Comparison of ENCODE assay signal across 10 cellular contexts in genomic region chr5:1789838-1790462, GRCh38. TPM values are rescaled to one million over a fixed set of nuclear protein-coding genes. Genes with fewer than 3 reads are reported as not detected.
A peak's percentile ranks its signal among the peaks of the same experiment; 100 is the strongest.
DNase-seq lines count a peak whose midpoint lies in the region; ATAC-seq and TF ChIP-seq lines count a peak whose summit lies in the region.
"Had no signal": no experiment of that assay in that cellular context is flagged by ENCODE, and none has a peak within 500 bp of the region (broad histone marks: within the 10 kb centered on the region; RNA-seq: fewer than 3 reads in every experiment).

No MANE protein-coding gene starts in this region.

- no peak overlapping the region; the same call in 1 of the 2 replicates for H3K4me3 ChIP-seq in DOHH2 (ENCODE audit: low read length)
- H3K4me3 ChIP-seq in MG63 = peak overlapping the region; percentile 1
- H3K4me3 ChIP-seq in mammary epithelial cell (replicated peaks in 1 of 3; ENCODE audit: insufficient read depth in 1 of 3, low read depth in 2 of 3, low read length in 3 of 3) = peak overlapping the region in 2 of 3 experiments; percentile 30 to 41
- H3K4me3 ChIP-seq in naive thymus-derived CD4-positive, alpha-beta T cell (ENCODE audit: low read length) = no peak overlapping the region
- no peak overlapping the region for H3K4me3 ChIP-seq in body of pancreas

- peaks cover 31% of the 10 kb centered on the region for H3F3A ChIP-seq in DOHH2 (ENCODE audit: control insufficient read depth, insufficient read depth)

- H3K36me3 ChIP-seq in DOHH2 (ENCODE audit: control insufficient read depth, low read length) = peaks cover 19% of the 10 kb centered on the region
- peaks cover 7% of the 10 kb centered on the region for H3K36me3 ChIP-seq in MG63
- no peaks in the 10 kb centered on the region for H3K36me3 ChIP-seq in mammary epithelial cell (ENCODE audit: insufficient read depth, low read length)
- H3K36me3 ChIP-seq in naive thymus-derived CD4-positive, alpha-beta T cell (ENCODE audit: control insufficient read depth in 2 of 3, insufficient read depth in 3 of 3, low read length in 3 of 3) = no peaks in the 10 kb centered on the region
- no peaks in the 10 kb centered on the region for H3K36me3 ChIP-seq in body of pancreas (replicated peaks in 1 of 2; ENCODE audit: insufficient read depth in 1 of 2, low read depth in 2 of 2)
- H3K36me3 ChIP-seq: neutrophil had no signal

- TF ChIP-seq CTCF in DOHH2 (IDR thresholded peaks at IDR 0.05; ENCODE audit: low read depth, low read length, poor library complexity, severe bottlenecking) = no peak
- no peak for TF ChIP-seq CTCF in mammary epithelial cell (conservative IDR thresholded peaks at IDR 0.05 in 1 of 2, IDR thresholded peaks at IDR 0.05 in 1 of 2; ENCODE audit: extremely low read depth in 1 of 2, insufficient read depth in 1 of 2, low read depth in 1 of 2, low read length in 2 of 2)
- no peak for TF ChIP-seq CTCF in body of pancreas (IDR thresholded peaks at IDR 0.05)

- intact Hi-C loops in mammary epithelial cell (cut with micrococcal nuclease) = loop anchor here (1.0 kb wide), 1 partner anchor 9 kb away; the partner anchor contains the start of gene MRPL36
- intact Hi-C loops in naive thymus-derived CD4-positive, alpha-beta T cell (cut with micrococcal nuclease) = loop anchor here (5.0 to 10.0 kb wide), 4 partner anchors 53 to 1178 kb away; partner anchors contain the start of genes CEP72 (in 1 of the 2) and ZDHHC11B (in 1 of the 2)
- intact Hi-C loops in body of pancreas (cut with DNase I) = no loop called here

- POLR2A ChIA-PET in naive thymus-derived CD4-positive, alpha-beta T cell (lab: Charles Lee) = interaction anchor here (2.8 kb wide), 1 partner anchor 11 kb away, joined by 14 read pairs; the partner anchor contains the start of genes MRPL36 and NDUFS6

- peak; percentile 90 for DNase-seq in MG63
- peak; percentile 71 for DNase-seq in mammary epithelial cell
- DNase-seq in naive thymus-derived CD4-positive, alpha-beta T cell = no peak
- no peak for DNase-seq in NCI-H1105 treated with DMSO at 0.1 percent for 48 hours (lab: John Stamatoyannopoulos, UW)
- DNase-seq in stimulated activated CD4-positive, alpha-beta T cell treated with anti-CD3 and anti-CD28 coated beads, Interleukin-2, amount 100 ng/mL, for 48 hours = no peak
- no peak for DNase-seq in body of pancreas
- DNase-seq: NCI-H510A treated with DMSO at 0.1 percent for 48 hours had no signal

- ATAC-seq in naive thymus-derived CD4-positive, alpha-beta T cell = no peak
- no peak for ATAC-seq in body of pancreas
- no peak for ATAC-seq in activated CD4-positive, CD25-positive, alpha-beta regulatory T cell treated with anti-CD3 and anti-CD28 coated beads, Interleukin-2, amount 50 U/mL, for 24 hours

- H3K9ac ChIP-seq in mammary epithelial cell (ENCODE audit: insufficient read depth, low read length) = peak overlapping the region; percentile 31

- peak overlapping the region in 8 of 9 donors; percentile 20 to 95 (median 74) for H3K27ac Mint-ChIP-seq in naive thymus-derived CD4-positive, alpha-beta T cell

- in situ Hi-C loops in mammary epithelial cell (cut with MboI; ENCODE audit: low sequenced_read_pairs in 2 of 2) = loop anchor here in 1 of 2 donors (25.0 kb wide), 1 partner anchor 222 kb away; no protein-coding TSS in a partner anchor

- WGBS in mammary epithelial cell (ENCODE audit: low coverage, missing lambda C conversion rate) = 35% methylated on average over 10 of the region's 10 CpGs
- WGBS in body of pancreas, 2 donors = 38 to 48% methylated on average over 10 of the region's 10 CpGs

- H3K36me3 Mint-ChIP-seq in naive thymus-derived CD4-positive, alpha-beta T cell = peaks cover 0 to 6% (median 0%) of the 10 kb centered on the region in 5 donors

- H4K20me1 ChIP-seq in DOHH2 (ENCODE audit: control insufficient read depth, insufficient read depth, low read depth, low read length) (no peaks in the 10 kb centered on the region), mammary epithelial cell (ENCODE audit: insufficient read depth, low read length) (no peaks in the 10 kb centered on the region)

- H3K9me3 ChIP-seq in DOHH2 (ENCODE audit: control insufficient read depth, insufficient read depth, low read length) = no peaks in the 10 kb centered on the region
- peaks cover 2% of the 10 kb centered on the region; the same call in 1 of the 2 replicates for H3K9me3 ChIP-seq in MG63
- no peaks in the 10 kb centered on the region for H3K9me3 ChIP-seq in mammary epithelial cell (replicated peaks; ENCODE audit: insufficient read depth, low read length)
- H3K9me3 ChIP-seq in naive thymus-derived CD4-positive, alpha-beta T cell (ENCODE audit: control insufficient read depth in 2 of 3, low read length in 3 of 3) = no peaks in the 10 kb centered on the region
- no peaks in the 10 kb centered on the region for H3K9me3 ChIP-seq in body of pancreas
- H3K9me3 ChIP-seq: neutrophil had no signal

- dilution Hi-C loops in mammary epithelial cell (cut with HindIII; ENCODE audit: low sequenced_read_pairs) = no loop called here

- H3K27me3 ChIP-seq in DOHH2 (ENCODE audit: control insufficient read depth, low read length) (no peaks in the 10 kb centered on the region), MG63 (no peaks in the 10 kb centered on the region), mammary epithelial cell (ENCODE audit: insufficient read depth, low read length) (no peaks in the 10 kb centered on the region), body of pancreas (no peaks in the 10 kb centered on the region)
- H3K27me3 ChIP-seq in naive thymus-derived CD4-positive, alpha-beta T cell (ENCODE audit: control insufficient read depth in 2 of 2, insufficient read depth in 2 of 2, low read length in 2 of 2) = no peaks in the 10 kb centered on the region

- CTCF ChIA-PET in mammary epithelial cell (lab: Charles Lee; ENCODE audit: low non-redundant PET) = no interaction called here
- CTCF ChIA-PET in naive thymus-derived CD4-positive, alpha-beta T cell (lab: Charles Lee) = no interaction called here

- no peak overlapping the region for H3K27ac ChIP-seq in DOHH2 (ENCODE audit: low read depth, low read length)
- H3K27ac ChIP-seq in mammary epithelial cell (ENCODE audit: insufficient read depth, low read depth, low read length) = peak overlapping the region; percentile 23
- H3K27ac ChIP-seq in naive thymus-derived CD4-positive, alpha-beta T cell (ENCODE audit: low read depth, low read length) = no peak overlapping the region
- no peak overlapping the region for H3K27ac ChIP-seq in body of pancreas
- H3K27ac ChIP-seq: neutrophil had no signal

- H3K79me2 ChIP-seq in DOHH2 (ENCODE audit: control insufficient read depth, low read length) = peaks cover 3% of the 10 kb centered on the region; the same call in 1 of the 2 replicates
- no peaks in the 10 kb centered on the region for H3K79me2 ChIP-seq in mammary epithelial cell (ENCODE audit: insufficient read depth, low read length)

- peaks cover 18 to 56% (median 34%) of the 10 kb centered on the region in 7 donors for H3K4me1 Mint-ChIP-seq in naive thymus-derived CD4-positive, alpha-beta T cell

- peak overlapping the region in 2 of 10 donors; percentile 17 to 47 for H3K4me3 Mint-ChIP-seq in naive thymus-derived CD4-positive, alpha-beta T cell

- peaks cover 71% of the 10 kb centered on the region for H3K4me1 ChIP-seq in DOHH2 (ENCODE audit: control insufficient read depth, low read length)
- peaks cover 39% of the 10 kb centered on the region for H3K4me1 ChIP-seq in mammary epithelial cell (ENCODE audit: insufficient read depth, low read length)
- peaks cover 21% of the 10 kb centered on the region in 2 donors for H3K4me1 ChIP-seq in naive thymus-derived CD4-positive, alpha-beta T cell (ENCODE audit: control insufficient read depth in 2 of 2, insufficient read depth in 2 of 2, low read length in 2 of 2)
- H3K4me1 ChIP-seq in body of pancreas = no peaks in the 10 kb centered on the region

- H2AFZ ChIP-seq in mammary epithelial cell (ENCODE audit: low read depth, low read length) = peak overlapping the region; percentile 77

- H3K9me2 ChIP-seq in DOHH2 (replicated peaks; ENCODE audit: control insufficient read depth, low read length) = no peaks in the 10 kb centered on the region

- H3K9me3 Mint-ChIP-seq in naive thymus-derived CD4-positive, alpha-beta T cell = peaks cover 0 to 3% (median 0%) of the 10 kb centered on the region in 11 donors

- no peaks in the 10 kb centered on the region for H3K27me3 Mint-ChIP-seq in naive thymus-derived CD4-positive, alpha-beta T cell

- TSS peak; percentile 87 for BruUV-seq in mammary epithelial cell (replicated peaks; lab: Mats Ljungman, UMichigan)

- H3K4me2 ChIP-seq in DOHH2 (ENCODE audit: low read length) = peak overlapping the region; percentile 4; the same call in 1 of the 2 replicates
- H3K4me2 ChIP-seq in mammary epithelial cell (ENCODE audit: insufficient read depth, low read depth, low read length) = peak overlapping the region; percentile 82

- no peak for TF ChIP-seq POLR2A in body of pancreas (IDR thresholded peaks at IDR 0.05)

RNA-seq across cellular contexts. Expression of gene MRPL36, which starts 9.7 kb away (rescaled TPM):
- 188 and 248 TPM in 2 replicates for total RNA-seq in MG63 (2014; rRNA removed; shearing (Covaris generic); ENCODE audit: low replicate concordance)
- total RNA-seq in mammary epithelial cell (10 to 100 TPM; 47.2 to 82.2 TPM), body of pancreas (10 to 100 TPM in 1 of 2 donors, 1 to 10 TPM in 1; 4.9 to 16.3 TPM)
- 117 TPM for polyA plus RNA-seq in mammary epithelial cell
- polyA minus RNA-seq in mammary epithelial cell = 54.6 TPM
- 10 to 100 TPM; 14.1 to 52.6 (median 26.8) TPM for total RNA-seq in naive thymus-derived CD4-positive, alpha-beta T cell
- 10 to 100 TPM; 69.4 to 77.5 TPM for polyA plus RNA-seq in naive thymus-derived CD4-positive, alpha-beta T cell

RNA-seq across cellular contexts. Expression of gene NDUFS6, which starts 11.3 kb away (rescaled TPM):
- total RNA-seq in MG63 (2014; rRNA removed; shearing (Covaris generic); ENCODE audit: low replicate concordance) = 172 and 215 TPM in 2 replicates
- total RNA-seq in mammary epithelial cell = 10 to 100 TPM; 13.5 to 47.7 TPM
- 127 TPM for polyA plus RNA-seq in mammary epithelial cell
- 17.7 TPM for polyA minus RNA-seq in mammary epithelial cell
- total RNA-seq in naive thymus-derived CD4-positive, alpha-beta T cell = 10 to 100 TPM; 14.2 to 28.8 (median 15.4) TPM
- polyA plus RNA-seq in naive thymus-derived CD4-positive, alpha-beta T cell = 10 to 100 TPM; 55.3 to 61.7 TPM
- 10 to 100 TPM; 12.5 to 41.9 TPM for total RNA-seq in body of pancreas

Comparison
In these comparisons a context has a peak if more than half of its experiments do, and no peak if none do; other contexts are left out.
1. H3K4me3 ChIP-seq: peak in MG63 (single experiment) and mammary epithelial cell (2 of 3); none in DOHH2 (single experiment), naive thymus-derived CD4-positive, alpha-beta T cell (single experiment) and body of pancreas (0 of 2).
2. DNase-seq: peak in MG63 (single experiment) and mammary epithelial cell (single experiment); none in naive thymus-derived CD4-positive, alpha-beta T cell (0 of 9), NCI-H1105 treated with DMSO at 0.1 percent for 48 hours (single experiment), stimulated activated CD4-positive, alpha-beta T cell treated with anti-CD3 and anti-CD28 coated beads, Interleukin-2, amount 100 ng/mL, for 48 hours (0 of 2) and body of pancreas (0 of 4).